25 cellular contexts compared by ENCODE assay signal in the genomic region with DNA sequence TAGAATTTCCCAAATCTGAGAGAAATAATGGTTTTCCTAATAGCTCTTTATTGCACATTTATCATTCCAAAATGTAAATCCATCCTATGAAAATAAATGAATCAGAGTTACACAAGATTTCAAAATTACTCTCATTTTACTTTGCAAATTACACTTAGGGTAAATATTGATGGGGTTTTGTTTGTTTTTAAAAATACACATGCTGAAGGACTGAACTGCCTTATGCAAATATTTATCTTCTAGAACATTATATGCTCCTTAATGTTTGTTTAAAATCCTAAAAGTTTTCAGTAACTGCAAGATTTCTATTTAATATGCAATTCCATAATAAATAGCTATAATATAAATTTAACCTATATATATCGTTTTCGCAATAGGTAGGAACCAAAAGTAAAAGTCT.
"Had no signal": no experiment of that assay in that cellular context is flagged by ENCODE, and none has a peak within 500 bp of the region (broad histone marks: within the 10 kb centered on the region; RNA-seq: fewer than 3 reads in every experiment).

No MANE protein-coding gene starts in this region.

- H3K36me3 ChIP-seq: adrenal gland, breast epithelium, SJCRH30 had no signal

- H3K27ac ChIP-seq: adrenal gland, body of pancreas, breast epithelium, SJCRH30, SK-N-MC had no signal

- DNase-seq: activated CD4-positive, alpha-beta memory T cell treated with anti-CD3 and anti-CD28 coated beads for 36 hours; activated CD4-positive, alpha-beta T cell treated with anti-CD3 and anti-CD28 coated beads for 36 hours; activated CD4-positive, alpha-beta T cell treated with anti-CD3 and anti-CD28 coated beads, Interleukin-2, amount 10 ng/mL, durations not matched to agents 7 days and 5 days; activated CD8-positive, alpha-beta memory T cell treated with anti-CD3 and anti-CD28 coated beads, Interleukin-2, amount 50 U/mL, for 4 hours; activated gamma-delta T cell treated with Interleukin-2 at 50 U/mL for 16 hours; activated naive CD4-positive, alpha-beta T cell treated with anti-CD3 and anti-CD28 coated beads for 36 hours; activated T-cell treated with anti-CD3 and anti-CD28 coated beads for 4 hours; activated T-cell treated with anti-CD3 and anti-CD28 coated beads, Interleukin-2, amount 50 U/mL, for 4 hours; adrenal gland; body of pancreas; KG1; NCI-H1105; NCI-H1417 treated with DMSO at 0.1 percent for 48 hours; NCI-H1930; NCI-H510A; NCI-H748 treated with DMSO at 0.1 percent for 48 hours; NK-92 treated with Interleukin-12 subunit alpha and Interleukin-12 subunit beta, amount 100 ng/mL, for 24 hours; OCI-M1; SHP77; SJCRH30; T1000 had no signal

- ATAC-seq: activated CD4-positive, alpha-beta T cell treated with anti-CD3 and anti-CD28 coated beads for 36 hours; activated naive CD4-positive, alpha-beta T cell treated with anti-CD3 and anti-CD28 coated beads, Interleukin-2, amount 50 U/mL, for 72 hours; activated T-cell treated with anti-CD3 and anti-CD28 coated beads, Interleukin-2, amount 50 U/mL, for 4 hours; body of pancreas; Panc1 had no signal

- H3K4me3 ChIP-seq: adrenal gland, body of pancreas, breast epithelium, SJCRH30, SK-N-MC had no signal

- H3K27me3 ChIP-seq: adrenal gland, body of pancreas, breast epithelium, SJCRH30 had no signal

- H3K4me1 ChIP-seq: breast epithelium, SJCRH30 had no signal

- H3K9me3 ChIP-seq: adrenal gland, body of pancreas, breast epithelium, SJCRH30 had no signal
